ENCODE assay signal across 23 cellular contexts in genomic region chr17:38709104-38709820, GRCh38. TPM values are rescaled to one million over a fixed set of nuclear protein-coding genes. Genes with fewer than 3 reads are reported as not detected.
A peak's percentile ranks its signal among the peaks of the same experiment; 100 is the strongest.
DNase-seq lines count a peak whose midpoint lies in the region; ATAC-seq and TF ChIP-seq lines count a peak whose summit lies in the region.
"Had no signal": no experiment of that assay in that cellular context is flagged by ENCODE, and none has a peak within 500 bp of the region (broad histone marks: within the 10 kb centered on the region; RNA-seq: fewer than 3 reads in every experiment).

No MANE protein-coding gene starts in this region.

- peak overlapping the region; percentile 90 for H3K27ac Mint-ChIP-seq in activated T-cell treated with anti-CD3 and anti-CD28 coated beads, Interleukin-2, amount 50 U/mL, for 24 hours
- H3K27ac Mint-ChIP-seq in central memory CD8-positive, alpha-beta T cell (ENCODE audit: low read depth), result peak overlapping the region; percentile 87
- no peak overlapping the region for H3K27ac Mint-ChIP-seq in T-helper 2 cell treated with Interferon-gamma antibody and Interleukin-4, amounts not matched to agents 5 μg/mL and 100 μg/mL, for 36 hours

- H3K27ac ChIP-seq in WERI-Rb-1 (peak overlapping the region; percentile 63), psoas muscle (peak overlapping the region; percentile 83)
- H3K27ac ChIP-seq: A549, cardiac muscle cell, foreskin keratinocyte, suprapubic skin had no signal

- H3K27me3 Mint-ChIP-seq in activated T-cell treated with anti-CD3 and anti-CD28 coated beads, Interleukin-2, amount 50 U/mL, for 24 hours, result no peaks in the 10 kb centered on the region
- no peaks in the 10 kb centered on the region for H3K27me3 Mint-ChIP-seq in central memory CD8-positive, alpha-beta T cell
- H3K27me3 Mint-ChIP-seq in T-helper 2 cell treated with Interferon-gamma antibody and Interleukin-4, amounts not matched to agents 5 μg/mL and 100 μg/mL, for 36 hours (ENCODE audit: low read depth), result no peaks in the 10 kb centered on the region

- TF ChIP-seq CTCF in WERI-Rb-1 (IDR thresholded peaks at IDR 0.05; ENCODE audit: low read depth, low read length), result no peak
- no peak for TF ChIP-seq CTCF in psoas muscle (IDR thresholded peaks at IDR 0.05)

- peaks cover 60% of the 10 kb centered on the region for H3K4me1 Mint-ChIP-seq in activated T-cell treated with anti-CD3 and anti-CD28 coated beads, Interleukin-2, amount 50 U/mL, for 24 hours (ENCODE audit: low read depth)
- H3K4me1 Mint-ChIP-seq in central memory CD8-positive, alpha-beta T cell, result peaks cover 64% of the 10 kb centered on the region
- H3K4me1 Mint-ChIP-seq in T-helper 2 cell treated with Interferon-gamma antibody and Interleukin-4, amounts not matched to agents 5 μg/mL and 100 μg/mL, for 36 hours (ENCODE audit: low read depth), result peaks cover 30% of the 10 kb centered on the region

- peaks cover 90% of the 10 kb centered on the region for H3K36me3 Mint-ChIP-seq in activated T-cell treated with anti-CD3 and anti-CD28 coated beads, Interleukin-2, amount 50 U/mL, for 24 hours (ENCODE audit: low read depth)
- peaks cover 48% of the 10 kb centered on the region for H3K36me3 Mint-ChIP-seq in central memory CD8-positive, alpha-beta T cell (ENCODE audit: insufficient read depth)
- peaks cover 49% of the 10 kb centered on the region for H3K36me3 Mint-ChIP-seq in T-helper 2 cell treated with Interferon-gamma antibody and Interleukin-4, amounts not matched to agents 5 μg/mL and 100 μg/mL, for 36 hours (ENCODE audit: low read depth)

- H3K9me3 ChIP-seq in WERI-Rb-1 (ENCODE audit: severe bottlenecking) (no peaks in the 10 kb centered on the region), psoas muscle (no peaks in the 10 kb centered on the region)
- H3K9me3 ChIP-seq: A549, MG63, SJCRH30, suprapubic skin had no signal

- H3K27me3 ChIP-seq in WERI-Rb-1 (ENCODE audit: insufficient read depth, low read depth, severe bottlenecking), result no peaks in the 10 kb centered on the region
- no peaks in the 10 kb centered on the region for H3K27me3 ChIP-seq in psoas muscle (ENCODE audit: insufficient read depth in 3 of 3, low read length in 2 of 3)
- H3K27me3 ChIP-seq: cardiac muscle cell, dorsolateral prefrontal cortex, foreskin keratinocyte, MG63, SJCRH30, suprapubic skin had no signal

- peaks cover 54% of the 10 kb centered on the region for H3K4me1 ChIP-seq in psoas muscle
- H3K4me1 ChIP-seq: foreskin keratinocyte had no signal

- 75 to 88% (median 78%) methylated on average over 18 of the region's 18 CpGs for WGBS in psoas muscle, 3 donors

- no peaks in the 10 kb centered on the region for H3K9me3 Mint-ChIP-seq in activated T-cell treated with anti-CD3 and anti-CD28 coated beads, Interleukin-2, amount 50 U/mL, for 24 hours
- no peaks in the 10 kb centered on the region for H3K9me3 Mint-ChIP-seq in central memory CD8-positive, alpha-beta T cell
- H3K9me3 Mint-ChIP-seq in T-helper 2 cell treated with Interferon-gamma antibody and Interleukin-4, amounts not matched to agents 5 μg/mL and 100 μg/mL, for 36 hours, result no peaks in the 10 kb centered on the region

- H3K36me3 ChIP-seq in WERI-Rb-1, result peaks cover 80% of the 10 kb centered on the region
- peaks cover 0 to 68% of the 10 kb centered on the region in 2 donors for H3K36me3 ChIP-seq in psoas muscle (ENCODE audit: insufficient read depth in 1 of 2, low read depth in 1 of 2)

- intact Hi-C loops in psoas muscle (cut with DNase I), result no loop called here

- no peak for DNase-seq in activated T-cell treated with anti-CD3 and anti-CD28 coated beads, Interleukin-2, amount 50 U/mL, for 24 hours
- DNase-seq in activated T-cell treated with anti-CD3 and anti-CD28 coated beads, Interleukin-2, amount 50 U/mL, for 1 hour, result no peak
- DNase-seq in WERI-Rb-1 (no peak), psoas muscle (no peak), NCI-H2171 (lab: John Stamatoyannopoulos, UW) (no peak)
- DNase-seq in central memory CD8-positive, alpha-beta T cell (ENCODE audit: low spot score in 2 of 2), result no peak
- no peak for DNase-seq in T-helper 2 cell treated with Interferon-gamma antibody and Interleukin-4, amounts not matched to agents 5 μg/mL and 100 μg/mL, for 36 hours (ENCODE audit: low spot score)
- DNase-seq: activated CD8-positive, alpha-beta memory T cell treated with anti-CD3 and anti-CD28 coated beads, Interleukin-2, amount 50 U/mL, for 48 hours; C1 segment of cervical spinal cord; dorsolateral prefrontal cortex; foreskin keratinocyte; IMR-90; kidney; MG63; PC-3; SJCRH30; stimulated activated CD4-positive, alpha-beta T cell treated with anti-CD3 and anti-CD28 coated beads, Interleukin-4, amount 100 ng/mL, for 4 hours; T-helper 9 cell had no signal

- H3K4me3 ChIP-seq in WERI-Rb-1 (ENCODE audit: low read depth, low read length) (no peak overlapping the region), psoas muscle (peak overlapping the region; percentile 6)
- H3K4me3 ChIP-seq: A549, cardiac muscle cell, dorsolateral prefrontal cortex, MG63, SJCRH30, suprapubic skin had no signal

- no peak for ATAC-seq in central memory CD8-positive, alpha-beta T cell (replicated peaks; ENCODE audit: extremely low read depth, poor library complexity, severe bottlenecking)
- ATAC-seq in psoas muscle (no peak), GM18909 (IDR thresholded peaks at IDR 0.05; ENCODE audit: poor library complexity, unreplicated experiment) (no peak)
- ATAC-seq: A549; activated CD4-positive, CD25-positive, alpha-beta regulatory T cell treated with anti-CD3 and anti-CD28 coated beads, Interleukin-2, amount 50 U/mL, for 24 hours; foreskin keratinocyte; PC-3 had no signal

- no peak overlapping the region for H3K4me3 Mint-ChIP-seq in activated T-cell treated with anti-CD3 and anti-CD28 coated beads, Interleukin-2, amount 50 U/mL, for 24 hours
- no peak overlapping the region for H3K4me3 Mint-ChIP-seq in central memory CD8-positive, alpha-beta T cell
- H3K4me3 Mint-ChIP-seq in T-helper 2 cell treated with Interferon-gamma antibody and Interleukin-4, amounts not matched to agents 5 μg/mL and 100 μg/mL, for 36 hours, result no peak overlapping the region

RNA-seq across cellular contexts. Expression of gene MLLT6, which starts 4.2 kb away (rescaled TPM):
- 100 to 1,000 TPM in 1 of 4 donors, 10 to 100 TPM in 3; 78.5 to 120 (median 84.9) TPM for total RNA-seq in psoas muscle
- polyA plus RNA-seq in psoas muscle, result 10 to 100 TPM; 16.3 to 50.2 (median 25.5) TPM

RNA-seq across cellular contexts. Expression of gene CISD3, which starts 20.9 kb away (rescaled TPM):
- 10 to 100 TPM; 29.9 to 45.5 (median 37.4) TPM for total RNA-seq in psoas muscle
- 10 to 100 TPM; 39.6 to 83.6 (median 41.5) TPM for polyA plus RNA-seq in psoas muscle

RNA-seq across cellular contexts. Expression of gene EPOP, which starts 34.5 kb away (rescaled TPM):
- 1 to 10 TPM in 1 of 4 donors, under 1 TPM in 3; 0.21 to 1.2 (median 0.63) TPM for total RNA-seq in psoas muscle
- 1 to 10 TPM in 1 of 3 donors, under 1 TPM in 2; 0.21 to 1.1 (median 0.44) TPM for polyA plus RNA-seq in psoas muscle

RNA-seq across cellular contexts. Expression of gene PCGF2, which starts 38.9 kb away (rescaled TPM):
- total RNA-seq in psoas muscle, result 10 to 100 TPM in 1 of 4 donors, 1 to 10 TPM in 3; 7.1 to 10.8 (median 7.5) TPM
- polyA plus RNA-seq in psoas muscle, result 1 to 10 TPM; 3.3 to 5.8 (median 5.1) TPM

RNA-seq across cellular contexts. Expression of gene PSMB3, which starts 43.3 kb away (rescaled TPM):
- total RNA-seq in psoas muscle, result 100 to 1,000 TPM; 112 to 209 (median 184) TPM
- polyA plus RNA-seq in psoas muscle, result 100 to 1,000 TPM; 286 to 463 (median 332) TPM
